ENCODE assay signal across 20 cellular contexts in the genomic region with DNA sequence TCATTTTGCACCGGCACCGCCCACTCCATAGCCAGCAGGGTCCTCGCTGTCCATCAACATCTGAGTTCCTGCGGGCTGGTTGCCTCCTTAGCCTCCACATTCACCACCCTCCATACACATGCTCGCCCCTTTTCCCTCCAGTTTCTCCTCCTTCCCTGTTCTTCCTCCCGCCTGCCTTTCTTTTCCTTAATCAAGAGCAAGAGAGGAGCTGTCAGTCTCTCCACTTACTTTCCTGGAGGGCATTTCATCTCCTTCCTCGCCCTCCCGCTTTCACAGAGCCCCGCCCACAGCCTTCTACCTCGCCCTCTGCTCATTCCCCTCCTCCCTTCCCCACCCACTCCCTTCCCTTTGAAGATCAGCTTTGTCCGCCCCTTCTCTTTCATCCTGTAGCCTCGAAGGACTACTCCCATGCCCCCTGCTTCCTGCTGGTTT. TPM values are rescaled to one million over a fixed set of nuclear protein-coding genes. Genes with fewer than 3 reads are reported as not detected.
DNase-seq lines count a peak whose midpoint lies in the region; ATAC-seq, FAIRE-seq and TF ChIP-seq lines count a peak whose summit lies in the region.
"Had no signal": no experiment of that assay in that cellular context is flagged by ENCODE, and none has a peak within 500 bp of the region (broad histone marks: within the 10 kb centered on the region; RNA-seq: fewer than 3 reads in every experiment).

No MANE protein-coding gene starts in this region.

- WGBS in K562 (ENCODE audit: insufficient coverage, low coverage, missing lambda C conversion rate) = 2% methylated on average over 8 of the region's 12 CpGs
- WGBS in smooth muscle cell (ENCODE audit: low lambda C conversion rate) = 10% methylated on average over 9 of the region's 12 CpGs

- H3K36me3 ChIP-seq in K562 (ENCODE audit: control insufficient read depth, insufficient read depth, low read length) (no peaks in the 10 kb centered on the region), smooth muscle cell (ENCODE audit: low read depth) (no peaks in the 10 kb centered on the region)
- H3K36me3 ChIP-seq: BE2C, right atrium auricular region had no signal

- H3K4me2 ChIP-seq in K562 (ENCODE audit: insufficient read depth, low read length) = no peak overlapping the region
- H3K4me2 ChIP-seq in smooth muscle cell = peak overlapping the region; percentile 53
- H3K4me2 ChIP-seq: KMS-11 had no signal

- H3K27me3 ChIP-seq in K562 (ENCODE audit: control insufficient read depth in 2 of 2, insufficient read depth in 2 of 2, low read length in 2 of 2) = 0 out of 5 replicates have a peak, but pooled peaks cover 0 to 4% of the 10 kb centered on the region in 2 experiments
- H3K27me3 ChIP-seq in smooth muscle cell (ENCODE audit: low read depth) = peaks cover 64% of the 10 kb centered on the region
- H3K27me3 ChIP-seq: BE2C, right atrium auricular region had no signal

- H3K4me1 ChIP-seq in K562 (replicated peaks in 1 of 2; ENCODE audit: control insufficient read depth in 2 of 2, insufficient read depth in 2 of 2, low read length in 2 of 2) (no peaks in the 10 kb centered on the region), smooth muscle cell (ENCODE audit: low read depth) (no peaks in the 10 kb centered on the region)
- H3K4me1 ChIP-seq: BE2C, right atrium auricular region had no signal

- H4K20me1 ChIP-seq in K562 (replicated peaks; ENCODE audit: control insufficient read depth, insufficient read depth, low read length) (no peaks in the 10 kb centered on the region), smooth muscle cell (ENCODE audit: low read depth) (no peaks in the 10 kb centered on the region)

- no peak for ATAC-seq in K562
- ATAC-seq: activated CD4-positive, alpha-beta T cell treated with anti-CD3 and anti-CD28 coated beads for 36 hours; activated T-helper 17 cell treated with anti-CD3 and anti-CD28 coated beads, Interleukin-2, amount 50 U/mL, for 72 hours had no signal

- TF ChIP-seq RAD21 in K562 (CRISPR knock-in tag; conservative IDR thresholded peaks at IDR 0.05 in 1 of 2, IDR thresholded peaks at IDR 0.05 in 1 of 2) = no peak

- H3K27ac ChIP-seq in K562 (ENCODE audit: extremely low read depth, low read depth, low read length) (no peak overlapping the region), smooth muscle cell (ENCODE audit: low read depth) (no peak overlapping the region)
- H3K27ac ChIP-seq: KMS-11, right atrium auricular region had no signal

- H2AFZ ChIP-seq in K562 (ENCODE audit: low read depth, low read length) = no peak overlapping the region
- H2AFZ ChIP-seq in smooth muscle cell (ENCODE audit: low read depth) = peak overlapping the region; percentile 51

- in situ Hi-C loops in K562 (cut with MboI) = no loop called here

- no peaks in the 10 kb centered on the region for H3F3A ChIP-seq in smooth muscle cell (ENCODE audit: low read depth)

- H3K4me3 ChIP-seq in K562 (no peak overlapping the region), smooth muscle cell (no peak overlapping the region)
- H3K4me3 ChIP-seq: right atrium auricular region had no signal

- intact Hi-C loops in K562 (cut with micrococcal nuclease) = no loop called here

- no peak for FAIRE-seq in K562 (lab: Jason Lieb, UNC)

- no TSS peak for BruUV-seq in K562 (replicated peaks; lab: Mats Ljungman, UMichigan)

- DNase-seq in NCI-H2227 (lab: John Stamatoyannopoulos, UW; ENCODE audit: unreplicated experiment) (peak; percentile 15), NCI-H2227 treated with DMSO at 0.1 percent for 48 hours (lab: John Stamatoyannopoulos, UW) (no peak), K562 (ENCODE audit: extremely low read depth in 1 of 4, low spot score in 3 of 4) (no peak), islet precursor cell (peak; percentile 71), smooth muscle cell (lab: John Stamatoyannopoulos, UW; ENCODE audit: unreplicated experiment) (no peak), nucleus accumbens (lab: John Stamatoyannopoulos, UW) (no peak), NCI-H2029 (lab: John Stamatoyannopoulos, UW) (no peak), NK-92 (lab: John Stamatoyannopoulos, UW; ENCODE audit: unreplicated experiment) (no peak)
- DNase-seq: 8988T; activated CD4-positive, alpha-beta T cell treated with anti-CD3 and anti-CD28 coated beads for 36 hours; BE2C; Calu3; cerebellar nuclear complex; erythroblast; foreskin melanocyte; NCI-H510A; stimulated activated CD8-positive, alpha-beta memory T cell treated with anti-CD3 and anti-CD28 coated beads, Interleukin-4, amount 100 ng/mL, for 48 hours had no signal

- CTCF ChIA-PET in K562 (lab: Yijun Ruan, JAX; ENCODE audit: low intra/inter-chr PET ratio) = no interaction called here

- TF ChIP-seq EP300 in K562 (IDR thresholded peaks at IDR 0.05; ENCODE audit: low read length) = no peak

- H3K9ac ChIP-seq in K562 (ENCODE audit: insufficient read depth in 1 of 2, low read depth in 2 of 2, low read length in 2 of 2) (no peak overlapping the region), smooth muscle cell (ENCODE audit: low read depth) (no peak overlapping the region)
- H3K9ac ChIP-seq: KMS-11 had no signal

- TF ChIP-seq CTCF in K562 (IDR thresholded peaks at IDR 0.05 in 2 of 3, conservative IDR thresholded peaks at IDR 0.05 in 1 of 3; ENCODE audit: insufficient read depth in 2 of 3, low read depth in 1 of 3, low read length in 3 of 3) = no peak
- TF ChIP-seq CTCF in smooth muscle cell (IDR thresholded peaks at IDR 0.05; ENCODE audit: borderline replicate concordance, insufficient read depth, poor library complexity, severe bottlenecking) = no peak

- no peak for TF ChIP-seq POLR2A in K562 (conservative IDR thresholded peaks at IDR 0.05)

- no peaks in the 10 kb centered on the region for H3K9me1 ChIP-seq in K562 (ENCODE audit: control insufficient read depth, insufficient read depth, low read length)

- POLR2A ChIA-PET in K562 (lab: Yijun Ruan, JAX) = no interaction called here

- H3K79me2 ChIP-seq in K562 (ENCODE audit: control insufficient read depth, insufficient read depth, low read length) (no peaks in the 10 kb centered on the region), smooth muscle cell (ENCODE audit: low read depth) (no peaks in the 10 kb centered on the region)

- H3K9me3 ChIP-seq in K562 (replicated peaks; ENCODE audit: control insufficient read depth, insufficient read depth, low read depth, low read length) (no peaks in the 10 kb centered on the region), smooth muscle cell (replicated peaks; ENCODE audit: low read depth) (no peaks in the 10 kb centered on the region)
- H3K9me3 ChIP-seq: BE2C, right atrium auricular region had no signal

TF ChIP-seq in K562, 482 proteins besides CTCF, POLR2A, EP300 and RAD21:
- TF ChIP-seq, protein P1, sequence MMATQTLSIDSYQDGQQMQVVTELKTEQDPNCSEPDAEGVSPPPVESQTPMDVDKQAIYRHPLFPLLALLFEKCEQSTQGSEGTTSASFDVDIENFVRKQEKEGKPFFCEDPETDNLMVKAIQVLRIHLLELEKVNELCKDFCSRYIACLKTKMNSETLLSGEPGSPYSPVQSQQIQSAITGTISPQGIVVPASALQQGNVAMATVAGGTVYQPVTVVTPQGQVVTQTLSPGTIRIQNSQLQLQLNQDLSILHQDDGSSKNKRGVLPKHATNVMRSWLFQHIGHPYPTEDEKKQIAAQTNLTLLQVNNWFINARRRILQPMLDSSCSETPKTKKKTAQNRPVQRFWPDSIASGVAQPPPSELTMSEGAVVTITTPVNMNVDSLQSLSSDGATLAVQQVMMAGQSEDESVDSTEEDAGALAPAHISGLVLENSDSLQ (IDR thresholded peaks at IDR 0.05) = peak; percentile 35; the same call in 1 of the 2 replicates
- TF ChIP-seq, protein P2, sequence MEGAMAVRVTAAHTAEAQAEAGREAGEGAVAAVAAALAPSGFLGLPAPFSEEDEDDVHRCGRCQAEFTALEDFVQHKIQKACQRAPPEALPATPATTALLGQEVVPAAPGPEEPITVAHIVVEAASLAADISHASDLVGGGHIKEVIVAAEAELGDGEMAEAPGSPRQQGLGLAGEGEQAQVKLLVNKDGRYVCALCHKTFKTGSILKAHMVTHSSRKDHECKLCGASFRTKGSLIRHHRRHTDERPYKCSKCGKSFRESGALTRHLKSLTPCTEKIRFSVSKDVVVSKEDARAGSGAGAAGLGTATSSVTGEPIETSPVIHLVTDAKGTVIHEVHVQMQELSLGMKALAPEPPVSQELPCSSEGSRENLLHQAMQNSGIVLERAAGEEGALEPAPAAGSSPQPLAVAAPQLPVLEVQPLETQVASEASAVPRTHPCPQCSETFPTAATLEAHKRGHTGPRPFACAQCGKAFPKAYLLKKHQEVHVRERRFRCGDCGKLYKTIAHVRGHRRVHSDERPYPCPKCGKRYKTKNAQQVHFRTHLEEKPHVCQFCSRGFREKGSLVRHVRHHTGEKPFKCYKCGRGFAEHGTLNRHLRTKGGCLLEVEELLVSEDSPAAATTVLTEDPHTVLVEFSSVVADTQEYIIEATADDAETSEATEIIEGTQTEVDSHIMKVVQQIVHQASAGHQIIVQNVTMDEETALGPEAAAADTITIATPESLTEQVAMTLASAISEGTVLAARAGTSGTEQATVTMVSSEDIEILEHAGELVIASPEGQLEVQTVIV (CRISPR knock-in tag; IDR thresholded peaks at IDR 0.05; ENCODE audit: borderline replicate concordance) = no peak

RNA-seq across cellular contexts. Expression of a gene that starts 13.8 kb away (rescaled TPM):
- not detected in 2 replicates for total RNA-seq in K562 (2011; cell fraction: chromatin; rRNA removed; ENCODE audit: low replicate concordance)
- not detected in 2 replicates for total RNA-seq in K562 (2011; cell fraction: nucleolus; rRNA removed)
- not detected in 2 replicates for total RNA-seq in K562 (2011; cell fraction: nucleoplasm; rRNA removed)
- not detected in 2 replicates for total RNA-seq in K562 (2014; rRNA removed)
- total RNA-seq in K562 (2014; rRNA removed; fragmentation: Illumina TruSeq; extraction: Trizol) = not detected in 2 replicates
- total RNA-seq in K562 (2015; rRNA removed; fragmentation: Illumina TruSeq; extraction: Trizol) = not detected in 2 replicates
- not detected in 2 replicates for total RNA-seq in K562 (2021)
- not detected in 2 replicates for polyA plus RNA-seq in K562 (2011; rRNA removed)
- polyA plus RNA-seq in K562 (2011; cell fraction: cytosol; rRNA removed) = not detected in 2 replicates
- not detected in 2 replicates for polyA plus RNA-seq in K562 (2011; cell fraction: nucleus; rRNA removed)
- 0.01 TPM in 1 of 2 replicates, not detected in the other for polyA plus RNA-seq in K562 (2012)
- not detected in 2 replicates for polyA plus RNA-seq in K562 (2014; fragmentation: Illumina TruSeq; extraction: Trizol)
- not detected for polyA plus RNA-seq in K562 (2014; fragmentation: Nextera tagmentation; extraction: Ambion mirVana)
- polyA plus RNA-seq in K562 (2014; rRNA removed) = not detected in 2 replicates
- polyA minus RNA-seq in K562 (2011; rRNA and poly(A)+ RNA removed) = not detected in 2 replicates
- polyA minus RNA-seq in K562 (2011; cell fraction: cytosol; rRNA and poly(A)+ RNA removed) = not detected in 2 replicates
- not detected in 2 replicates for polyA minus RNA-seq in K562 (2011; cell fraction: nucleus; rRNA and poly(A)+ RNA removed)
- total RNA-seq in smooth muscle cell = 0.45 and 0.63 TPM in 2 replicates
- polyA plus RNA-seq in smooth muscle cell = 0.48 TPM in 1 of 2 replicates, not detected in the other
- total RNA-seq: activated CD4-positive, alpha-beta T cell treated with anti-CD3 and anti-CD28 coated beads for 36 hours; Calu3 had no signal

Comparison
In these comparisons a context has a peak if more than half of its experiments do, and no peak if none do; other contexts are left out.
1. DNase-seq: peak in NCI-H2227 (single experiment) and islet precursor cell (single experiment); none in NCI-H2227 treated with DMSO at 0.1 percent for 48 hours (single experiment), K562 (0 of 4), smooth muscle cell (single experiment), nucleus accumbens (0 of 56), NCI-H2029 (single experiment) and NK-92 (single experiment).